17 cellular contexts compared by ENCODE assay signal in the genomic region with DNA sequence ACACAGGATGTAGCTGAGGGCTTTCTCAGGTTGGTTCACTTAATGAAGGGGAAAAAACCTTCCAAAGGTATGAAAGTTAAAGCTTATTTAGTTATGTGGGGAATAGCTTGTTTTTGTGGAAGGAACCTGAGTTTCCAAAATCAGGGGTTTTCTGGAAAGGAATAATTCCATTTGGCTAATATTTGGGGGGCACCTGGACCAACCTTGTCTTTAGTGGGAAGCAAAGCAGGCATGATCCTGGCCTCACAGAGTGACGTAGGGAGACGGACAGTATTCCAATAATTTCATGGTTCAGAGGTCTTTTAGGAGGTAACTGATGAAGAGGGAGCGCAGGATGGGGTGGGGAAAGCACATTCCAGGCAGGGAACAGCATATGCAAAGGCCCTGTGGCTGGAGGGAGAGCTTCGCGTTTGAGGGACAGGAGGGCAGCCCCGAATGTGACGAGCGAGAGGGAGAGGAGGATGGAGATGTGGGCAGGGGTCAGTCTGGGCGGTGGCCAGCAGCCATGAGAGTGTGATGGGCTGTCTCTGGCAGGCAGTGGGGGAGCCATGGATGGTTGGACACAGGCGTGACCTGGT.
DNase-seq lines count a peak whose midpoint lies in the region; FAIRE-seq and TF ChIP-seq lines count a peak whose summit lies in the region.
"Had no signal": no experiment of that assay in that cellular context is flagged by ENCODE, and none has a peak within 500 bp of the region (broad histone marks: within the 10 kb centered on the region; RNA-seq: fewer than 3 reads in every experiment).

No MANE protein-coding gene starts in this region.

- FAIRE-seq in HTR-8/SVneo (lab: Jason Lieb, UNC) = no peak

- no peak for DNase-seq in activated naive CD4-positive, alpha-beta T cell treated with anti-CD3 and anti-CD28 coated beads, Interleukin-2, amount 50 U/mL, for 16 hours
- DNase-seq in coronary artery (ENCODE audit: low spot score) (no peak), mesothelial cell of epicardium (ENCODE audit: low spot score in 2 of 2, unreplicated experiment in 2 of 2) (no peak), tibial nerve (ENCODE audit: low spot score in 2 of 2) (no peak), NCI-H2227 treated with DMSO at 0.1 percent for 48 hours (lab: John Stamatoyannopoulos, UW) (no peak), KG1 (lab: John Stamatoyannopoulos, UW) (no peak), HTR-8/SVneo (ENCODE audit: insufficient read length, low spot score) (no peak)
- DNase-seq: activated CD4-positive, alpha-beta memory T cell treated with anti-CD3 and anti-CD28 coated beads for 36 hours; DND-41; GOT3; NCI-H226; stimulated activated naive CD4-positive, alpha-beta T cell had no signal

- H3K27me3 ChIP-seq in tibial nerve = no peaks in the 10 kb centered on the region

- H3K36me3 ChIP-seq in tibial nerve = no peaks in the 10 kb centered on the region

- TF ChIP-seq CTCF in coronary artery (IDR thresholded peaks at IDR 0.05) (no peak), mesothelial cell of epicardium (IDR thresholded peaks at IDR 0.05; ENCODE audit: unreplicated experiment) (no peak), tibial nerve (IDR thresholded peaks at IDR 0.05) (no peak)

- H3K4me3 Mint-ChIP-seq in activated naive CD4-positive, alpha-beta T cell treated with anti-CD3 and anti-CD28 coated beads, Interleukin-2, amount 50 U/mL, for 24 hours = no peak overlapping the region
- H3K4me3 Mint-ChIP-seq in mesothelial cell of epicardium = no peak overlapping the region
- H3K4me3 Mint-ChIP-seq: activated CD4-positive, alpha-beta memory T cell treated with anti-CD3 and anti-CD28 coated beads for 36 hours; activated T-helper 1 cell treated with anti-CD3 and anti-CD28 coated beads, Interleukin-12 subunit alpha, Interleukin-12 subunit beta, Interleukin-2, Interleukin-4 antibody, amounts not matched to agents 30 ng/mL and 10 ng/mL and 1 ng/mL, durations not matched to agents 14 hours and 24 hours and 36 hours; IgD-negative memory B cell had no signal

- TF ChIP-seq POLR2A in tibial nerve (IDR thresholded peaks at IDR 0.05) = no peak

- peaks cover 0 to 47% (median 9%) of the 10 kb centered on the region in 4 donors for H3K4me1 ChIP-seq in tibial nerve

- no peak for TF ChIP-seq EP300 in tibial nerve (IDR thresholded peaks at IDR 0.05)

- H3K27me3 Mint-ChIP-seq in activated naive CD4-positive, alpha-beta T cell treated with anti-CD3 and anti-CD28 coated beads, Interleukin-2, amount 50 U/mL, for 24 hours = no peaks in the 10 kb centered on the region
- no peaks in the 10 kb centered on the region for H3K27me3 Mint-ChIP-seq in mesothelial cell of epicardium (ENCODE audit: low read depth)
- H3K27me3 Mint-ChIP-seq: activated CD4-positive, alpha-beta memory T cell treated with anti-CD3 and anti-CD28 coated beads for 36 hours had no signal

- peak overlapping the region; percentile 30 to 83 for H3K27ac ChIP-seq in coronary artery
- H3K27ac ChIP-seq in tibial nerve = peak overlapping the region; percentile 34 to 83 (median 59)
- H3K27ac ChIP-seq: 22Rv1, C4-2B had no signal

- H3K9me3 Mint-ChIP-seq in activated naive CD4-positive, alpha-beta T cell treated with anti-CD3 and anti-CD28 coated beads, Interleukin-2, amount 50 U/mL, for 24 hours = no peaks in the 10 kb centered on the region
- no peaks in the 10 kb centered on the region for H3K9me3 Mint-ChIP-seq in mesothelial cell of epicardium
- H3K9me3 Mint-ChIP-seq: activated CD4-positive, alpha-beta memory T cell treated with anti-CD3 and anti-CD28 coated beads for 36 hours; activated T-helper 1 cell treated with anti-CD3 and anti-CD28 coated beads, Interleukin-12 subunit alpha, Interleukin-12 subunit beta, Interleukin-2, Interleukin-4 antibody, amounts not matched to agents 30 ng/mL and 10 ng/mL and 1 ng/mL, durations not matched to agents 14 hours and 24 hours and 36 hours had no signal

- no peaks in the 10 kb centered on the region for H3K36me3 Mint-ChIP-seq in activated naive CD4-positive, alpha-beta T cell treated with anti-CD3 and anti-CD28 coated beads, Interleukin-2, amount 50 U/mL, for 24 hours
- peaks cover 7% of the 10 kb centered on the region for H3K36me3 Mint-ChIP-seq in mesothelial cell of epicardium
- H3K36me3 Mint-ChIP-seq: activated CD4-positive, alpha-beta memory T cell treated with anti-CD3 and anti-CD28 coated beads for 36 hours; IgD-negative memory B cell had no signal

- H3K4me3 ChIP-seq in coronary artery = no peak overlapping the region
- H3K4me3 ChIP-seq in tibial nerve = no peak overlapping the region

- peaks cover 7% of the 10 kb centered on the region for H3K4me1 Mint-ChIP-seq in activated naive CD4-positive, alpha-beta T cell treated with anti-CD3 and anti-CD28 coated beads, Interleukin-2, amount 50 U/mL, for 24 hours
- peaks cover 4% of the 10 kb centered on the region for H3K4me1 Mint-ChIP-seq in mesothelial cell of epicardium

- 87 to 96% methylated on average over 10 of the region's 10 CpGs for WGBS in tibial nerve, 2 donors

- peak overlapping the region; percentile 15 for H3K27ac Mint-ChIP-seq in activated naive CD4-positive, alpha-beta T cell treated with anti-CD3 and anti-CD28 coated beads, Interleukin-2, amount 50 U/mL, for 24 hours
- H3K27ac Mint-ChIP-seq in mesothelial cell of epicardium = peak overlapping the region; percentile 3
- H3K27ac Mint-ChIP-seq: activated CD4-positive, alpha-beta memory T cell treated with anti-CD3 and anti-CD28 coated beads for 36 hours; activated T-helper 1 cell treated with anti-CD3 and anti-CD28 coated beads, Interleukin-12 subunit alpha, Interleukin-12 subunit beta, Interleukin-2, Interleukin-4 antibody, amounts not matched to agents 30 ng/mL and 10 ng/mL and 1 ng/mL, durations not matched to agents 14 hours and 24 hours and 36 hours had no signal

- no peaks in the 10 kb centered on the region for H3K9me3 ChIP-seq in tibial nerve
